Comparison of ENCODE assay signal across 15 cellular contexts in genomic region chr14:85241022-85241880, GRCh38.
DNase-seq lines count a peak whose midpoint lies in the region; ATAC-seq and TF ChIP-seq lines count a peak whose summit lies in the region.
"Had no signal": no experiment of that assay in that cellular context is flagged by ENCODE, and none has a peak within 500 bp of the region (broad histone marks: within the 10 kb centered on the region; RNA-seq: fewer than 3 reads in every experiment).

No MANE protein-coding gene starts in this region.

- H3K27me3 ChIP-seq in left ventricle myocardium inferior (ENCODE audit: low read depth): no peaks in the 10 kb centered on the region
- H3K27me3 ChIP-seq: left lung had no signal

- no peak for ATAC-seq in GM21360 (IDR thresholded peaks at IDR 0.05; ENCODE audit: unreplicated experiment)
- ATAC-seq: left lung had no signal

- DNase-seq in left ventricle myocardium inferior (no peak), cardiac septum (ENCODE audit: low spot score) (no peak), dermis blood vessel endothelial cell (peak; percentile 43), myocyte (ENCODE audit: low read depth) (peak; percentile 97), AML-193 (lab: John Stamatoyannopoulos, UW) (no peak), NCI-H1930 (lab: John Stamatoyannopoulos, UW) (no peak)
- DNase-seq in activated CD4-positive, alpha-beta T cell treated with anti-CD3 and anti-CD28 coated beads for 1 hour: no peak
- DNase-seq: activated CD4-positive, alpha-beta memory T cell treated with anti-CD3 and anti-CD28 coated beads, Interleukin-2, amount 10 ng/mL, durations not matched to agents 7 days and 5 days; activated effector memory CD4-positive, alpha-beta T cell treated with anti-CD3 and anti-CD28 coated beads, Interleukin-2, amount 50 U/mL, for 16 hours; left lung; NCI-H1436; NCI-H524 treated with DMSO at 0.1 percent for 48 hours; stimulated activated CD4-positive, alpha-beta T cell treated with anti-CD3 and anti-CD28 coated beads, Interleukin-15, amount 100 ng/mL, for 24 hours had no signal

- peak overlapping the region; percentile 33 for H3K4me3 ChIP-seq in left ventricle myocardium inferior
- H3K4me3 ChIP-seq: left lung, thoracic aorta had no signal

- H3K4me1 ChIP-seq in left ventricle myocardium inferior: peaks cover 7% of the 10 kb centered on the region
- H3K4me1 ChIP-seq: left lung had no signal

- no peaks in the 10 kb centered on the region for H3K36me3 ChIP-seq in left ventricle myocardium inferior
- H3K36me3 ChIP-seq: left lung, thoracic aorta had no signal

- intact Hi-C loops in left ventricle myocardium inferior (cut with micrococcal nuclease): no loop called here
- intact Hi-C loops in cardiac septum (cut with DNase I): no loop called here

- no peaks in the 10 kb centered on the region for H3K9me3 ChIP-seq in left ventricle myocardium inferior (replicated peaks)
- H3K9me3 ChIP-seq: left lung, thoracic aorta had no signal

- peak overlapping the region; percentile 43 for H3K27ac ChIP-seq in left ventricle myocardium inferior (replicated peaks)
- H3K27ac ChIP-seq: left lung, thoracic aorta had no signal

- no peak for TF ChIP-seq CTCF in left ventricle myocardium inferior (IDR thresholded peaks at IDR 0.05; ENCODE audit: borderline replicate concordance)

Comparison
In these comparisons a context has a peak if more than half of its experiments do, and no peak if none do; other contexts are left out.
1. DNase-seq: peak in dermis blood vessel endothelial cell (single experiment) and myocyte (single experiment); none in left ventricle myocardium inferior (single experiment), cardiac septum (single experiment), activated CD4-positive, alpha-beta T cell treated with anti-CD3 and anti-CD28 coated beads for 1 hour (single experiment), AML-193 (0 of 2) and NCI-H1930 (0 of 2).